ENCODE assay signal across 1 cellular context in the genomic region with DNA sequence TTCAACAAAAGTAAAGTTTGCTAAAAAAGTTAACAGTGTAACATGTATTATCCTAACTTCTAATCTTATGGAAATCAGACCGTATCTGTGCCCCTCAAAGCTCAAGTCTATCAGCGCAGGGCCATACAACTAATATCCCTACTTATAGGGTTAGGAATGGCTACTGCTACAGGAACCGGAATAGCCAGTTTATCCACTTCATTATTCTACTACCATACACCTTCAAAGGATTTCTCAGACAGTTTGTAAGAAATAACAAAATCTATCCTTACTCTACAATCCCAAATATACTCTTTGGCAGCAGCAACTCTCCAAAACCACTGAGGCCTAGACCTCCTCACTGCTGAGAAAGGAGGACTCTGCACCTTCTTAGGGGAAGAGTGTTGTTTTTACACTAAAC. TPM values are rescaled to one million over a fixed set of nuclear protein-coding genes. Genes with fewer than 3 reads are reported as not detected.
"Had no signal": no experiment of that assay in that cellular context is flagged by ENCODE, and none has a peak within 500 bp of the region (broad histone marks: within the 10 kb centered on the region; RNA-seq: fewer than 3 reads in every experiment).

No MANE protein-coding gene starts in this region.

RNA-seq across cellular contexts. Expression of a gene that starts 21.6 kb away (rescaled TPM):
- total RNA-seq: activated B cell treated with CpG ODN at 0.5 μM for 24 hours had no signal
